Comparison of ENCODE assay signal across 27 cellular contexts in the genomic region with DNA sequence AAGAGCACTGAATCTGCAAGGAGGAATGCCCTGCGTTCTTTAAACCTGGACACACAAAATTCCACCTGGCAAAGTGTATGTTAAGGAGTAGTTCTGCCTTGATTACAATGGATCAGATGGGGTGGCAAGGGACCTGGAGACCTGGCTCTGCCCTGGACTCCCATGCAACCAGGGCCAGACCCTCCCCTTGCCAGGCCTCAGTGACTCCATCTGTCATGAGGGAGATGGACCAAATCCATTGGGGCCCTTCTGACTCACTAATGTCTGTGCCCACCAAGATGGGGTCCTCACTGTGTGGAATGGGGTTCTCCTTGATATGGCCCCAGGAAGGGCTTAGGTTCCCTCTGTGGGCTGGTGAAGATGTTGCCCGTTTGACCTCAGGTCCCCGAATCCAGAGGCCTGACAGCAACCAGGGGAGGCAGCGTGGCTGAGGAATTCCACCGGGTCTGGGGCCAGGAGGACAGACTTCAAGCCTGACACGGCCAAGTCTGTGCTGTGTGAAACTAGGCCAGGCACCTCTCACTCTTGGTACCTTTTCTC.
DNase-seq lines count a peak whose midpoint lies in the region; ATAC-seq and TF ChIP-seq lines count a peak whose summit lies in the region.
"Had no signal": no experiment of that assay in that cellular context is flagged by ENCODE, and none has a peak within 500 bp of the region (broad histone marks: within the 10 kb centered on the region; RNA-seq: fewer than 3 reads in every experiment).

No MANE protein-coding gene starts in this region.

- no peak overlapping the region for H3K14ac ChIP-seq in neuronal stem cell (ENCODE audit: low read length)

- no peak overlapping the region for H3K23ac ChIP-seq in neuronal stem cell (ENCODE audit: low read depth, low read length, poor library complexity)

- H3K9me3 ChIP-seq in neuronal stem cell (replicated peaks in 1 of 2; ENCODE audit: control insufficient read depth in 2 of 2, insufficient read depth in 1 of 2, low read depth in 1 of 2, low read length in 2 of 2) (peaks cover 0 to 16% of the 10 kb centered on the region in 2 donors), testis (no peaks in the 10 kb centered on the region)
- H3K9me3 ChIP-seq: BLaER1, SJCRH30 had no signal

- peak overlapping the region; percentile 30 for H3K18ac ChIP-seq in neuronal stem cell (ENCODE audit: low read length)

- intact Hi-C loops in testis (cut with DNase I; ENCODE audit: low total_unique reads) = no loop called here

- H3K4me1 Mint-ChIP-seq in activated naive CD8-positive, alpha-beta T cell treated with anti-CD3 and anti-CD28 coated beads, Interleukin-2, amount 50 U/mL, for 24 hours = peaks cover 24% of the 10 kb centered on the region
- peaks cover 5% of the 10 kb centered on the region for H3K4me1 Mint-ChIP-seq in activated naive CD8-positive, alpha-beta T cell treated with anti-CD3 and anti-CD28 coated beads for 36 hours
- H3K4me1 Mint-ChIP-seq: CD4-positive, CD25-positive, alpha-beta regulatory T cell had no signal

- H3K27me3 Mint-ChIP-seq in activated naive CD8-positive, alpha-beta T cell treated with anti-CD3 and anti-CD28 coated beads, Interleukin-2, amount 50 U/mL, for 24 hours = peaks cover 12% of the 10 kb centered on the region
- H3K27me3 Mint-ChIP-seq in activated naive CD8-positive, alpha-beta T cell treated with anti-CD3 and anti-CD28 coated beads for 36 hours = peaks cover 22% of the 10 kb centered on the region

- no peak overlapping the region for H4K8ac ChIP-seq in neuronal stem cell (ENCODE audit: low read depth, low read length)

- no peak overlapping the region for H3K4me3 Mint-ChIP-seq in activated naive CD8-positive, alpha-beta T cell treated with anti-CD3 and anti-CD28 coated beads, Interleukin-2, amount 50 U/mL, for 24 hours
- H3K4me3 Mint-ChIP-seq in activated naive CD8-positive, alpha-beta T cell treated with anti-CD3 and anti-CD28 coated beads for 36 hours = no peak overlapping the region
- H3K4me3 Mint-ChIP-seq: CD4-positive, CD25-positive, alpha-beta regulatory T cell; GM23338; H9 had no signal

- H3K36me3 ChIP-seq in neuronal stem cell (replicated peaks in 1 of 2; ENCODE audit: control insufficient read depth in 2 of 2, insufficient read depth in 2 of 2, low read length in 2 of 2) (peaks cover 0 to 52% of the 10 kb centered on the region in 2 donors), testis (ENCODE audit: low read depth, missing control alignments) (no peaks in the 10 kb centered on the region)
- H3K36me3 ChIP-seq: SJCRH30 had no signal

- no peak overlapping the region for H2BK12ac ChIP-seq in neuronal stem cell (ENCODE audit: low read length)

- H3K4me1 ChIP-seq in neuronal stem cell (ENCODE audit: control insufficient read depth in 2 of 2, insufficient read depth in 1 of 2, low read depth in 1 of 2, low read length in 2 of 2) (no peaks in the 10 kb centered on the region), testis (no peaks in the 10 kb centered on the region)
- H3K4me1 ChIP-seq: SJCRH30 had no signal

- H2BK5ac ChIP-seq in neuronal stem cell (ENCODE audit: low read length) = no peak overlapping the region

- no peak overlapping the region for H3K9ac ChIP-seq in neuronal stem cell (ENCODE audit: low read depth, low read length, poor library complexity)
- H3K9ac ChIP-seq: BLaER1 had no signal

- H3K4me2 ChIP-seq in neuronal stem cell (ENCODE audit: insufficient read depth, low read length, poor library complexity, severe bottlenecking) = no peak overlapping the region
- H3K4me2 ChIP-seq: BLaER1, GM23338, PC-9 had no signal

- DNase-seq in activated naive CD8-positive, alpha-beta T cell treated with anti-CD3 and anti-CD28 coated beads, Interleukin-2, amount 50 U/mL, for 24 hours = no peak
- DNase-seq in activated naive CD8-positive, alpha-beta T cell treated with anti-CD3 and anti-CD28 coated beads for 36 hours = no peak
- DNase-seq in iPS-NIHi7 (ENCODE audit: extremely low spot score) (peak; percentile 8), neuronal stem cell (ENCODE audit: low spot score) (no peak), cerebellar cortex (ENCODE audit: low spot score) (no peak), NCI-H510A (lab: John Stamatoyannopoulos, UW) (no peak), testis (no peak)
- DNase-seq: 8988T; CD4-positive, CD25-positive, alpha-beta regulatory T cell; DMS153; DND-41; H9; KBM-7; MV-4-11; NCI-H1105; NCI-H146; NCI-H1930; NCI-H2107; NCI-H446; NCI-H526; PC-9; SJCRH30 had no signal

- peak overlapping the region; percentile 23 for H2AK5ac ChIP-seq in neuronal stem cell (ENCODE audit: low read depth, low read length)

- peaks cover 4% of the 10 kb centered on the region for H3K9me3 Mint-ChIP-seq in activated naive CD8-positive, alpha-beta T cell treated with anti-CD3 and anti-CD28 coated beads, Interleukin-2, amount 50 U/mL, for 24 hours
- H3K9me3 Mint-ChIP-seq in activated naive CD8-positive, alpha-beta T cell treated with anti-CD3 and anti-CD28 coated beads for 36 hours = peaks cover 3% of the 10 kb centered on the region

- H3K4me3 ChIP-seq in neuronal stem cell (ENCODE audit: low read length in 2 of 2) (no peak overlapping the region), testis (no peak overlapping the region)
- H3K4me3 ChIP-seq: BLaER1, GM23338, PC-9, SJCRH30 had no signal

- H2BK15ac ChIP-seq in neuronal stem cell (ENCODE audit: low read length) = no peak overlapping the region

- H3K27me3 ChIP-seq in neuronal stem cell (ENCODE audit: control insufficient read depth in 3 of 3, insufficient read depth in 3 of 3, low read depth in 1 of 3, low read length in 3 of 3) (no peaks in the 10 kb centered on the region), testis (no peaks in the 10 kb centered on the region)
- H3K27me3 ChIP-seq: BLaER1, SJCRH30 had no signal

- H3K27ac ChIP-seq in neuronal stem cell (replicated peaks; ENCODE audit: low read length) = no peak overlapping the region
- H3K27ac ChIP-seq in testis = no peak overlapping the region
- H3K27ac ChIP-seq: BLaER1, PC-9, SJCRH30 had no signal

- no peak for TF ChIP-seq POLR2A in testis (IDR thresholded peaks at IDR 0.05)

- no peak overlapping the region for H3K4ac ChIP-seq in neuronal stem cell (ENCODE audit: low read length)

- H4K91ac ChIP-seq in neuronal stem cell (ENCODE audit: low read depth, low read length, poor library complexity) = no peak overlapping the region

- ATAC-seq in activated naive CD8-positive, alpha-beta T cell treated with anti-CD3 and anti-CD28 coated beads, Interleukin-2, amount 50 U/mL, for 24 hours = no peak
- ATAC-seq in GM21786 (IDR thresholded peaks at IDR 0.05; ENCODE audit: unreplicated experiment) = no peak
- ATAC-seq: GM23338, HepG2, Right ventricle myocardium inferior had no signal

- no peak overlapping the region for H2AFZ ChIP-seq in neuronal stem cell (ENCODE audit: low read length)
- H2AFZ ChIP-seq: GM23338, PC-9 had no signal

- peak overlapping the region; percentile 38 for H3K27ac Mint-ChIP-seq in activated naive CD8-positive, alpha-beta T cell treated with anti-CD3 and anti-CD28 coated beads, Interleukin-2, amount 50 U/mL, for 24 hours
- H3K27ac Mint-ChIP-seq in activated naive CD8-positive, alpha-beta T cell treated with anti-CD3 and anti-CD28 coated beads for 36 hours = no peak overlapping the region
- H3K27ac Mint-ChIP-seq: CD4-positive, CD25-positive, alpha-beta regulatory T cell; GM23338 had no signal

- no peaks in the 10 kb centered on the region for H3K79me1 ChIP-seq in neuronal stem cell (ENCODE audit: low read depth, low read length)

- no peak for TF ChIP-seq CTCF in testis (IDR thresholded peaks at IDR 0.05)

- WGBS in neuronal stem cell (ENCODE audit: extremely low coverage in 2 of 2, insufficient read length in 2 of 2, insufficient replicate concordance in 1 of 2), 2 donors = no CpG with 5 or more reads among the region's 6 CpGs
- WGBS in testis, 2 donors = 85% methylated on average over 3 to 6 of the region's 6 CpGs

- no peak overlapping the region for H2BK120ac ChIP-seq in neuronal stem cell (ENCODE audit: low read depth, low read length)

- H3K36me3 Mint-ChIP-seq in activated naive CD8-positive, alpha-beta T cell treated with anti-CD3 and anti-CD28 coated beads, Interleukin-2, amount 50 U/mL, for 24 hours (ENCODE audit: low read depth) = peaks cover 6% of the 10 kb centered on the region
- H3K36me3 Mint-ChIP-seq in activated naive CD8-positive, alpha-beta T cell treated with anti-CD3 and anti-CD28 coated beads for 36 hours = no peaks in the 10 kb centered on the region
- H3K36me3 Mint-ChIP-seq: CD4-positive, CD25-positive, alpha-beta regulatory T cell had no signal
